8 cellular contexts compared by ENCODE assay signal in the genomic region with DNA sequence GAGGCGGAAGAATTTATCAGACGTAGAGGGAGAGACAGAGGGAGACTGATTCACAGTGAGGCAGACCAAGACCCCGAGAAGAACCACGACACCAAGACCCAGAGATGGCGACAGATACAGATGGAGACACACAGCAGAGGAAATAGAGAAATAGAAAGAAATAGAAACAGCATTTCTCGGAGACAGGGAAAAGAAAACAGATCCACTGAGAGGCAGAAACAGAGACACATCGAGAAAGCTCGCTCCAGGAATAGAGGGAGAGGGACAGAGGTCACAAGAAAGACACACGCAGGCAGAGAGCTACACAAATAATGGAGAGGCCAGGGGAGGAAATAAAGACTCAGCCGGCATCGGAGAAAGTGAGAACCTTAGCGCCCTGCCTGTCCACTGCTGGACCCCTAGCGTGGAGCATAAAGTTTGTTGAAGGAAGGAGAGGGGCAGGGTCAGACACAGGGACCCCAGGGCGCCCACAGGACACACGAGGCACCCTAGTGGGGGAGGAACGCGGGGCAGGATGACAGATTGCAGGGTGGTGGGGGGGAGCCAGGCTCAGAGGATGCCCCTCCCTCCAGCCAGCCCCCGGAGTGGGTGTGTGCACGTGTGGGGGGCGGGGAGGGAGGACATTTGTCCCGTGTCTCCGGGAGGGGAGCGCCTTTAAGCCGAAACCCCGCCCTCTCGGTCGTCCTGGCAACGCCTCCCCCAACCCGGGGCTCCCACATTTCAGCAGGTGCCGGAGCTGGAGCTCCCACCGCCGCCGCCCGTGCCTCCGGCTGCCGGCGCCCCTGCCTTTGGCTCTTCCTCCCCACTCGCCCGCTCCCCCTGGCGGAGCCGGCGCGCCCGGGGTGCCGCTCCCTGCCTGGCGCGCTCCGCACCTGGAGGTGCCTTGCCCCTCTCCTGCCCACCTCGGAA. TPM values are rescaled to one million over a fixed set of nuclear protein-coding genes. Genes with fewer than 3 reads are reported as not detected.
DNase-seq lines count a peak whose midpoint lies in the region; ATAC-seq and TF ChIP-seq lines count a peak whose summit lies in the region.

A gene (plus strand): TSS at position 716 of the 909 bp plus-strand sequence. CDS start 298 bp downstream, outside the sequence.

- H3K4me1 ChIP-seq in HUES6 (ENCODE audit: control insufficient read depth, insufficient read depth, low read length) (peaks cover 32% of the 10 kb centered on the region), colonic mucosa (peaks cover 6% of the 10 kb centered on the region), mesodermal cell (ENCODE audit: control insufficient read depth, insufficient read depth, low read length, poor library complexity, severe bottlenecking) (peaks cover 13% of the 10 kb centered on the region), suprapubic skin (peaks cover 31% of the 10 kb centered on the region)

- TF ChIP-seq POLR2A in suprapubic skin (IDR thresholded peaks at IDR 0.05): no peak

- H3K4me3 ChIP-seq in AG09309 (ENCODE audit: control insufficient read depth, low read depth, low read length): peak within 1 kb of the TSS; percentile 18
- peak within 1 kb of the TSS; percentile 64 for H3K4me3 ChIP-seq in HUES6 (ENCODE audit: low read depth, low read length)
- H3K4me3 ChIP-seq in WERI-Rb-1 (ENCODE audit: low read depth, low read length): peak within 1 kb of the TSS; percentile 47
- peak within 1 kb of the TSS; percentile 27 for H3K4me3 ChIP-seq in colonic mucosa
- peak within 1 kb of the TSS; percentile 39 for H3K4me3 ChIP-seq in mesodermal cell (ENCODE audit: extremely low read depth, insufficient read depth, low read length, poor library complexity, severe bottlenecking)
- peak within 1 kb of the TSS; percentile 40 for H3K4me3 ChIP-seq in suprapubic skin

- intact Hi-C loops in colonic mucosa (cut with DNase I): loop anchor here (5.0 kb wide), 1 partner anchor 34 kb away; no protein-coding TSS in a partner anchor

- H3K36me3 ChIP-seq in HUES6 (ENCODE audit: control insufficient read depth, insufficient read depth, low read length) (0 out of 2 replicates have a peak, but pooled peaks cover under 1% of the 10 kb centered on the region), WERI-Rb-1 (no peaks in the 10 kb centered on the region), colonic mucosa (no peaks in the 10 kb centered on the region), mesodermal cell (ENCODE audit: control insufficient read depth, insufficient read depth, low read length) (no peaks in the 10 kb centered on the region), suprapubic skin (no peaks in the 10 kb centered on the region)

- 1 to 2% methylated on average over 38 to 39 of the region's 49 CpGs for WGBS in mesodermal cell (ENCODE audit: insufficient coverage in 2 of 2), 2 experiments
- 3% methylated on average over 35 of the region's 49 CpGs for WGBS in suprapubic skin

- TF ChIP-seq CTCF in AG09309 (IDR thresholded peaks at IDR 0.05; ENCODE audit: control insufficient read depth, insufficient read depth, low read depth, low read length, missing control alignments) (peak; percentile 38), WERI-Rb-1 (IDR thresholded peaks at IDR 0.05; ENCODE audit: low read depth, low read length) (peak; percentile 43), colonic mucosa (IDR thresholded peaks at IDR 0.05) (peak; percentile 57), suprapubic skin (IDR thresholded peaks at IDR 0.05) (peak in 1 of 2 donors; percentile 48)

- no peak for DNase-seq in AG09309 (ENCODE audit: low read depth)
- DNase-seq in WERI-Rb-1: peak; percentile 83
- DNase-seq in colonic mucosa: peak; percentile 52
- DNase-seq in suprapubic skin (ENCODE audit: low spot score in 2 of 2): peak in 1 of 2 donors; percentile 74
- DNase-seq in GF-D8 (lab: John Stamatoyannopoulos, UW): no peak

- H3K27ac ChIP-seq in HUES6 (ENCODE audit: low read depth, low read length): no peak within 1 kb of the TSS
- no peak within 1 kb of the TSS for H3K27ac ChIP-seq in WERI-Rb-1
- H3K27ac ChIP-seq in colonic mucosa: no peak within 1 kb of the TSS
- H3K27ac ChIP-seq in mesodermal cell (ENCODE audit: low read depth, low read length, severe bottlenecking): no peak within 1 kb of the TSS
- no peak within 1 kb of the TSS for H3K27ac ChIP-seq in suprapubic skin

- no peak for ATAC-seq in HG02588 (IDR thresholded peaks at IDR 0.05; ENCODE audit: unreplicated experiment)

- peak within 1 kb of the TSS; percentile 43 for H3K9ac ChIP-seq in HUES6 (ENCODE audit: low read length)
- H3K9ac ChIP-seq in colonic mucosa (ENCODE audit: low read depth in 2 of 2, low read length in 2 of 2): peak within 1 kb of the TSS in 1 of 2 donors; percentile 55

- H3K27me3 ChIP-seq in HUES6 (ENCODE audit: control insufficient read depth, insufficient read depth, low read length) (peaks cover 48% of the 10 kb centered on the region), WERI-Rb-1 (ENCODE audit: insufficient read depth, low read depth, severe bottlenecking) (peaks cover 26% of the 10 kb centered on the region), colonic mucosa (peaks cover 31% of the 10 kb centered on the region), suprapubic skin (peaks cover 61% of the 10 kb centered on the region)

- H3K9me3 ChIP-seq in HUES6 (ENCODE audit: control insufficient read depth, insufficient read depth, low read depth, low read length): no peaks in the 10 kb centered on the region
- H3K9me3 ChIP-seq in WERI-Rb-1 (ENCODE audit: severe bottlenecking): no peaks in the 10 kb centered on the region
- no peaks in the 10 kb centered on the region for H3K9me3 ChIP-seq in colonic mucosa
- no peaks in the 10 kb centered on the region for H3K9me3 ChIP-seq in mesodermal cell (ENCODE audit: control insufficient read depth, low read length)
- no peaks in the 10 kb centered on the region for H3K9me3 ChIP-seq in suprapubic skin

- TF ChIP-seq EP300 in suprapubic skin (IDR thresholded peaks at IDR 0.05): no peak

RNA-seq across cellular contexts. Expression of the gene that starts here (rescaled TPM):
- under 1 TPM; 0.08 to 0.22 TPM for total RNA-seq in colonic mucosa
- 1.5 TPM for polyA plus RNA-seq in mesodermal cell (2013, experiment 1 of 2)
- polyA plus RNA-seq in mesodermal cell (2013, experiment 2 of 2): 0.71 TPM
- total RNA-seq in suprapubic skin: not detected

Comparison
In these comparisons a context has a peak if more than half of its experiments do, and no peak if none do; other contexts are left out.
1. Peak in DNase-seq and H3K4me3 ChIP-seq in colonic mucosa; RNA of the gene not detected or under 1 TPM.